Comparison of ENCODE assay signal across 10 cellular contexts in the genomic region with DNA sequence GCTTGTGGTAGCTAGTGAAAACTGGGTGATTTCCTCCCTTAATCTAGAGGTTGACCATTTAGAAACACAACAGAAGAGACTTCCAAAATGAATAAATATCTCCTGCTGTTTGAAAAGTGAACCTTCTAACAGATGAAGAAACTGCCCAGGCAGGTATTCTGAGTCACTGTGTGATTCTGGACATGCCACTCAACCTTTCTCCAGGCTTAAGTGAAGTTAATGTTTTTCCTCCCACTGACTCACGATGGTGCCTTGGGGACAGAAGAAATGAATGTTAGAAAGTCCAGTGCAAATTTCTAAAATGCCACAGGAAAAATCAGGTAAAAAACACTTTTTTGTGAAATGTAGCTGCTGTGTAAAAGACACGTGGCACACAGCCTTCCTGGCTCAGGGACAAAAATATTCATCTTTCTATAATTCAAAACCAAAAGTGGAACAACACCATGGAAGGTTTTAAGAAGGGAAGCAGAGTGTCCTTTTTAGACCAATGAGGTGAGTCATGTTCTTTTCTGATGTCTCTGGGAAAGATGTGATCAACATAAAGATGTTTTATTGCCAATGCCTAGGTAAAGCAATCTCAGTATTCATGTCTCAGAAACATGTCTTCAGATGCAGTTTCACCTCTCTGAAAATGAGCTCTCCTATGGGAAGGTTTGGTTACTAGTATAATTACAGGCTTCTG. TPM values are rescaled to one million over a fixed set of nuclear protein-coding genes. Genes with fewer than 3 reads are reported as not detected.
A peak's percentile ranks its signal among the peaks of the same experiment; 100 is the strongest.
DNase-seq lines count a peak whose midpoint lies in the region; ATAC-seq, FAIRE-seq and TF ChIP-seq lines count a peak whose summit lies in the region.
"Had no signal": no experiment of that assay in that cellular context is flagged by ENCODE, and none has a peak within 500 bp of the region (broad histone marks: within the 10 kb centered on the region; RNA-seq: fewer than 3 reads in every experiment).

No MANE protein-coding gene starts in this region.

- H3K9me1 ChIP-seq in keratinocyte (ENCODE audit: control insufficient read depth, extremely low read depth, insufficient read depth, low read length), result no peaks in the 10 kb centered on the region

- peaks cover 30% of the 10 kb centered on the region for H3K4me1 ChIP-seq in keratinocyte (ENCODE audit: control insufficient read depth, extremely low read depth, insufficient read depth, low read length)

- FAIRE-seq in keratinocyte (lab: Jason Lieb, UNC), result peak; percentile 76

- no peaks in the 10 kb centered on the region for H3K9me3 ChIP-seq in keratinocyte (ENCODE audit: control insufficient read depth, low read depth, low read length)
- H3K9me3 ChIP-seq: gastroesophageal sphincter had no signal

- H4K20me1 ChIP-seq in keratinocyte (ENCODE audit: control insufficient read depth, extremely low read depth, insufficient read depth, low read length), result no peaks in the 10 kb centered on the region

- ATAC-seq in GM19397 (IDR thresholded peaks at IDR 0.05; ENCODE audit: unreplicated experiment) (peak; percentile 37), GM21390 (IDR thresholded peaks at IDR 0.05; ENCODE audit: unreplicated experiment) (no peak), Right ventricle myocardium superior (ENCODE audit: poor library complexity) (no peak)
- ATAC-seq: gastroesophageal sphincter, sciatic nerve had no signal

- H3K79me2 ChIP-seq in keratinocyte (ENCODE audit: control insufficient read depth, insufficient read depth, low read length), result no peaks in the 10 kb centered on the region

- intact Hi-C loops in Right ventricle myocardium superior (cut with DNase I), result no loop called here

- H2AFZ ChIP-seq in keratinocyte (ENCODE audit: control insufficient read depth, low read length), result no peak overlapping the region

- dilution Hi-C loops in keratinocyte (cut with MboI; ENCODE audit: extremely low pct_ligation_motif_present, low sequenced_read_pairs), result no loop called here

- peak overlapping the region; percentile 81 for H3K4me2 ChIP-seq in keratinocyte (ENCODE audit: control insufficient read depth, extremely low read depth, insufficient read depth, low read depth, low read length)

- in situ Hi-C loops in Caki2 (cut with HindIII; ENCODE audit: low pct_unique_long_range_greater_than_20kb, low sequenced_read_pairs), result loop anchor here (10.0 kb wide), 1 partner anchor 287 kb away; no protein-coding TSS in a partner anchor

- H3K27ac ChIP-seq in keratinocyte (ENCODE audit: control insufficient read depth, insufficient read depth, low read length), result peak overlapping the region; percentile 88

- peak overlapping the region; percentile 16 for H3K9ac ChIP-seq in keratinocyte (ENCODE audit: control insufficient read depth, extremely low read depth, insufficient read depth, low read length)

- TF ChIP-seq CTCF in keratinocyte (optimal IDR thresholded peaks at IDR 0.05 in 1 of 3, IDR thresholded peaks at IDR 0.05 in 1 of 3, conservative IDR thresholded peaks at IDR 0.05 in 1 of 3; ENCODE audit: extremely low read depth in 1 of 3, insufficient read depth in 2 of 3, low read length in 3 of 3), result no peak

- no peaks in the 10 kb centered on the region for H3K36me3 ChIP-seq in keratinocyte (ENCODE audit: control insufficient read depth in 2 of 2, extremely low read depth in 1 of 2, insufficient read depth in 2 of 2, low read length in 2 of 2)
- H3K36me3 ChIP-seq: gastroesophageal sphincter had no signal

- no peaks in the 10 kb centered on the region for H3K27me3 ChIP-seq in keratinocyte (ENCODE audit: control insufficient read depth, extremely low read depth, insufficient read depth, low read length)
- H3K27me3 ChIP-seq: gastroesophageal sphincter had no signal

- DNase-seq in Caki2 (ENCODE audit: low read depth) (peak; percentile 64), RPMI7951 (ENCODE audit: low read depth) (peak; percentile 34), keratinocyte (ENCODE audit: low read depth, low spot score) (no peak), AG08396 (ENCODE audit: low spot score) (no peak), Right ventricle myocardium superior (no peak)
- DNase-seq in stimulated activated CD4-positive, alpha-beta T cell treated with anti-CD3 and anti-CD28 coated beads, Interleukin-4, amount 100 ng/mL, for 4 hours, result no peak

- peak overlapping the region in 2 of 3 experiments; percentile 0 to 47 for H3K4me3 ChIP-seq in keratinocyte (ENCODE audit: control insufficient read depth in 2 of 3, extremely low read depth in 1 of 3, insufficient read depth in 2 of 3, low read depth in 1 of 3, low read length in 3 of 3)
- H3K4me3 ChIP-seq: gastroesophageal sphincter had no signal

RNA-seq across cellular contexts. Expression of a gene that starts 9.1 kb away (rescaled TPM):
- total RNA-seq in Caki2 (2014; rRNA removed; shearing (Covaris generic); ENCODE audit: low replicate concordance), result not detected in 2 replicates
- not detected in 2 replicates for total RNA-seq in RPMI7951 (2014; rRNA removed; shearing (Covaris generic))
- 0.26 to 0.38 TPM in 2 of 3 replicates, not detected in the other for polyA plus RNA-seq in keratinocyte
- not detected for polyA plus RNA-seq in keratinocyte (2011; ENCODE audit: low read depth)
- polyA plus RNA-seq in keratinocyte (2011; cell fraction: cytosol; rRNA removed), result 0.22 and 0.30 TPM in 2 replicates
- polyA plus RNA-seq in keratinocyte (2011; cell fraction: nucleus; rRNA removed), result not detected in 2 replicates
- polyA plus RNA-seq in keratinocyte (2012; ENCODE audit: low replicate concordance), result 0.34 TPM in 1 of 2 replicates, not detected in the other
- polyA minus RNA-seq in keratinocyte, result not detected in 3 replicates
- not detected for polyA minus RNA-seq in keratinocyte (2011; cell fraction: cytosol; rRNA and poly(A)+ RNA removed)
- polyA minus RNA-seq in keratinocyte (2011; cell fraction: nucleus; rRNA and poly(A)+ RNA removed), result not detected in 2 replicates
- not detected for total RNA-seq in Right ventricle myocardium superior

RNA-seq across cellular contexts. Expression of a gene that starts 34.3 kb away (rescaled TPM):
- 636 and 694 TPM in 2 replicates for total RNA-seq in Caki2 (2014; rRNA removed; shearing (Covaris generic); ENCODE audit: low replicate concordance)
- total RNA-seq in RPMI7951 (2014; rRNA removed; shearing (Covaris generic)), result 608 and 737 TPM in 2 replicates
- 63.8 to 221 TPM (median 156 TPM) in 3 replicates for polyA plus RNA-seq in keratinocyte
- polyA plus RNA-seq in keratinocyte (2011; ENCODE audit: low read depth), result 186 TPM
- polyA plus RNA-seq in keratinocyte (2011; cell fraction: cytosol; rRNA removed), result 86.2 and 123 TPM in 2 replicates
- 91.3 and 133 TPM in 2 replicates for polyA plus RNA-seq in keratinocyte (2011; cell fraction: nucleus; rRNA removed)
- 202 and 323 TPM in 2 replicates for polyA plus RNA-seq in keratinocyte (2012; ENCODE audit: low replicate concordance)
- polyA minus RNA-seq in keratinocyte, result 6.2 to 53.1 TPM (median 12.2 TPM) in 3 replicates
- 56.4 TPM for polyA minus RNA-seq in keratinocyte (2011; cell fraction: cytosol; rRNA and poly(A)+ RNA removed)
- polyA minus RNA-seq in keratinocyte (2011; cell fraction: nucleus; rRNA and poly(A)+ RNA removed), result 16.7 and 30.3 TPM in 2 replicates
- 163 TPM for total RNA-seq in Right ventricle myocardium superior

Comparison
In these comparisons a context has a peak if more than half of its experiments do, and no peak if none do; other contexts are left out.
1. DNase-seq: peak in Caki2 (single experiment) and RPMI7951 (single experiment); none in keratinocyte (single experiment), AG08396 (single experiment), stimulated activated CD4-positive, alpha-beta T cell treated with anti-CD3 and anti-CD28 coated beads, Interleukin-4, amount 100 ng/mL, for 4 hours (0 of 2) and Right ventricle myocardium superior (single experiment).